Comparison of ENCODE assay signal across 1 cellular context in the genomic region with DNA sequence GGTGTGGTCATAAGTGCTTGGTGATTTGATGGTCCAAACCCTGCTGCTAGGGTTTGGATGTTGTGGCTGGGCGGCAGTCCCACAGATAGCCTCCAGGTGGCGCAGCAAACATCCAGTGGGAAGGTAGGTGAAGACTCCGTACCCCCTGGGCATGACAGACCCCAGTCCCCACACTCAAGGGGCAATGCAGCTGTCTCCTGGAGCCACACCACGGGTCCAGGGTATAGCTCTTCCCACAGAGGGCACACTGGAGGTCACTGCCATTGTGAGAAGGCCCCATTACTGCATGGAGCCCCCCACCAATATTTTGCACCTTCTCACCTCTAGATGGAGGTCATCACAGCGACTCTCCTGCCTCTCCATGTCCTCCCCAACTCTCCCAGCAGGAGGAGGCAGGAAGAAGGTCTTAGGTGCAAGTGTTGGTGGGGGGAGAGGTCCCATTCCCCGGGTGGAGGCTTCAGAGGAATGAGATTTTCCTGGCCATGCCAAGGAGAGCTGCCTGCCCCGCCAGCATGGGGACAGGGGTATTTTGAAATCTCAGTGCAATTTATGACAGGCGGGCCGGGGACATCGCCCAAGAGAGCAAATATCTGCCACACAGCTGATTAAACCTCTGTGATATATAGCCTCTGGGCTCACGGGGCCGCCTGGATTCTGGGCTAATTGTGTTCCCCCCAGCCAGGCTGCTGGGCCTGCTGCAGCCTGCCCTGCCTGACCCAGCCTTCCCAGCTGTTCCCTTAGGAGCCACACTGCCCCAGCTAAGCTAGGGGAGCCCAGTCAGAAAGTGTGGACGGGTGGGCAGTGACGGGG.
TF ChIP-seq lines count a peak whose summit lies in the region.

No MANE protein-coding gene starts in this region.

TF ChIP-seq in HEK293, 187 proteins besides CTCF, POLR2A, EP300 and RAD21 (continued from another document):
- TF ChIP-seq ZNF19 (tag by site-specific recombination; IDR thresholded peaks at IDR 0.05; ENCODE audit: low read depth) (no peak), ZNF747 (tag by site-specific recombination; IDR thresholded peaks at IDR 0.05) (no peak), ZNF132 (tag by site-specific recombination; IDR thresholded peaks at IDR 0.05; ENCODE audit: borderline replicate concordance) (no peak), ZNF600 (tag by site-specific recombination; IDR thresholded peaks at IDR 0.05) (peak; percentile 75), ZIC2 (tag by site-specific recombination; IDR thresholded peaks at IDR 0.05) (peak; percentile 34; the same call in 1 of the 2 replicates), HOXA7 (CRISPR knock-in tag; IDR thresholded peaks at IDR 0.05; ENCODE audit: borderline replicate concordance) (no peak), ZNF350 (tag by site-specific recombination; IDR thresholded peaks at IDR 0.05) (no peak), ZNF654 (tag by site-specific recombination; IDR thresholded peaks at IDR 0.05; ENCODE audit: low read depth) (peak; percentile 35)
TF ChIP-seq in HEK293: peak in this region for 12.
